ENCODE assay signal across 24 cellular contexts in genomic region chr4:111282035-111282434, GRCh38.
"Had no signal": no experiment of that assay in that cellular context is flagged by ENCODE, and none has a peak within 500 bp of the region (broad histone marks: within the 10 kb centered on the region; RNA-seq: fewer than 3 reads in every experiment).

No MANE protein-coding gene starts in this region.

- H3K4me1 ChIP-seq: stomach, suprapubic skin, testis, thyroid gland, tibial artery, tibial nerve, upper lobe of left lung, upper lobe of right lung, uterus, vagina had no signal

- DNase-seq: stimulated activated CD4-positive, alpha-beta T cell treated with anti-CD3 and anti-CD28 coated beads, Interleukin-2, amount 100 ng/mL, for 48 hours; stimulated activated CD4-positive, alpha-beta T cell treated with anti-CD3 and anti-CD28 coated beads, Interleukin-4, amount 100 ng/mL, for 1 hour; stimulated activated CD4-positive, alpha-beta T cell treated with anti-CD3 and anti-CD28 coated beads, Interleukin-4, amount 100 ng/mL, for 24 hours; stimulated activated CD4-positive, alpha-beta T cell treated with anti-CD3 and anti-CD28 coated beads, Interleukin-4, amount 100 ng/mL, for 4 hours; stimulated activated CD8-positive, alpha-beta memory T cell treated with anti-CD3 and anti-CD28 coated beads, Interleukin-4, amount 100 ng/mL, for 48 hours; stimulated activated naive B cell treated with anti-CD40 and anti-IgM and Interleukin-4, amounts not matched to agents 10 μg/mL and 1 μg/mL and 100 μg/mL, for 72 hours; stimulated activated naive CD4-positive, alpha-beta T cell; stimulated activated naive CD4-positive, alpha-beta T cell treated with Interleukin-2 at 50 U/mL for 16 hours; stimulated activated naive CD8-positive, alpha-beta T cell treated with anti-CD3 and anti-CD28 coated beads, Interleukin-15, amount 100 ng/mL, for 72 hours; stimulated activated naive CD8-positive, alpha-beta T cell treated with anti-CD3 and anti-CD28 coated beads, Interleukin-15, Interleukin-2, amounts not matched to agents 100 U/mL and 50 U/mL, for 24 hours; stomach; substantia nigra; testis; thyroid gland; tibial artery; transverse colon; trophoblast cell; upper lobe of left lung; upper lobe of right lung; uterus had no signal

- H3K27me3 ChIP-seq: stomach, suprapubic skin, testis, thyroid gland, tibial artery, tibial nerve, upper lobe of left lung, upper lobe of right lung, uterus, vagina had no signal

- H3K4me3 ChIP-seq: stomach, suprapubic skin, testis, thoracic aorta, thyroid gland, tibial artery, tibial nerve, transverse colon, upper lobe of left lung, upper lobe of right lung, uterus, vagina had no signal

- H3K27ac ChIP-seq: stomach, suprapubic skin, testis, thoracic aorta, thyroid gland, tibial artery, tibial nerve, transverse colon, upper lobe of left lung, upper lobe of right lung, uterus, vagina had no signal

- H3K36me3 ChIP-seq: stomach, suprapubic skin, thoracic aorta, thyroid gland, tibial artery, tibial nerve, transverse colon, upper lobe of left lung, upper lobe of right lung, uterus, vagina had no signal

- H3K9me3 ChIP-seq: stomach, suprapubic skin, testis, thoracic aorta, thyroid gland, tibial artery, tibial nerve, transverse colon, upper lobe of left lung, upper lobe of right lung, uterus, vagina had no signal
